ENCODE assay signal across 8 cellular contexts in the genomic region with DNA sequence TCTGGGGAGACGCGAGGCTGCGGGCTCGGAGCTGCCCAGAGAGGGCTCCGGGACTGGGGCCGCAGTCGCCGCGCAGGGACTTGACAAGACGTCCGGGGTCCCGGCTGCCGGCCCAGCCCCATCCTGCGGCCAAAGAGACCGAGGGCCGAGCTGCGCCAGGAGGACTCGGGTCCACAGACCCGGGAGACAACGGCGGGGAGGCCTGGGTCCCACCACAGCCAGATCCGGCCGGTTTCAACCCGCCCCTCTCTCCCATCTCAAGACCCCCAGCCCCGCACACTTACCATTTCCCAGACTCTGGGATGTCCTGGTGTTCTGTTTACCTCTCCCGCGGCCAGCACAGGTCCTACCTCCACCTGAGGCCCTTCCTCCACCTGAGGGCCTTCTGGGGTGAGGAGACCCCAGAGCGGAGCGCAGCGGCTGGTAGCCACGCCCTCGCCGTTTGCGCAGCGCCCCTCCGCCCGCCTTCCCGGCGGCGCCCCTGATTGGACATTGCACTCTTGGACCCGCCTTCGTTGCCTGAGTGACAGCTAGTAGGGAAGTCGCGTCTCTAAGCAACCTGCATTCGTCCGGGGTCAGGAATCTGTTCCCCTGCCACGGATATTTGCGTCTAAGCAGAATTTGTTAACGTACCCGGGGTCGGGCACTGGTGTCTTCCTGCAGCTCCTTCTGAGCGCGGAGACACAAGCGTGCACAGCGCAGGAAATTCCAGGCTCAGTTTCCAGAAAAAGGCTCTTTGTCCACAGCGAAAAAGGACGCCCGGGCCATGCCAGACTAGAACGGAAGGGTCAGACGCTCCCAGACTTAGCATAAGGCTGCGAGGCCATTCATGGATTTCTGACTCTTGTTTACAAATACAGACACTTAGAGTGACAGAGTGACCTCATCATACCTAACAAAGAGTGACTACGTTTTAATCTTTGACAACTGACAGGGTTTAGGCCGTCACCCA. TPM values are rescaled to one million over a fixed set of nuclear protein-coding genes. Genes with fewer than 3 reads are reported as not detected.
A peak's percentile ranks its signal among the peaks of the same experiment; 100 is the strongest.
DNase-seq lines count a peak whose midpoint lies in the region; ATAC-seq, FAIRE-seq and TF ChIP-seq lines count a peak whose summit lies in the region.

A gene (minus strand): TSS at position 446 of the 952 bp plus-strand sequence. CDS start 159 bp downstream, at position 287.

- TF ChIP-seq POLR2A in H54 (IDR thresholded peaks at IDR 0.05; ENCODE audit: low read depth, low read length) (peak; percentile 75), ovary (IDR thresholded peaks at IDR 0.05) (peak; percentile 53)

- no peak for FAIRE-seq in H54 (lab: Jason Lieb, UNC)

- DNase-seq in G401 (ENCODE audit: low spot score), result peak; percentile 96
- DNase-seq in H54 (ENCODE audit: insufficient read length, low spot score), result peak; percentile 78
- peak; percentile 94 for DNase-seq in NAMALWA (ENCODE audit: low spot score)
- DNase-seq in SKM-1 treated with dmso at 0.1 percent for 144 hours (lab: John Stamatoyannopoulos, UW; ENCODE audit: unreplicated experiment), result peak; percentile 80
- peak; percentile 70 for DNase-seq in activated naive CD8-positive, alpha-beta T cell treated with anti-CD3 and anti-CD28 coated beads, Interleukin-2, amount 50 U/mL, for 16 hours (ENCODE audit: low read depth, low spot score)
- DNase-seq in Right ventricle myocardium superior, result peak; percentile 94
- DNase-seq in ovary, result peak; percentile 89 to 95 (median 94)

- TF ChIP-seq EP300 in ovary (IDR thresholded peaks at IDR 0.05), result no peak

- H3K36me3 ChIP-seq in ovary, result no peaks in the 10 kb centered on the region
- H3K36me3 ChIP-seq in thymus (ENCODE audit: control insufficient read depth, insufficient read depth), result no peaks in the 10 kb centered on the region

- 1 to 2% (median 1%) methylated on average over 55 to 63 of the region's 63 CpGs for WGBS in ovary, 3 donors
- WGBS in thymus, result 1% methylated on average over 63 of the region's 63 CpGs

- in situ Hi-C loops in G401 (cut with HindIII; ENCODE audit: low sequenced_read_pairs), result no loop called here

- peak within 1 kb of the TSS; percentile 92 for H3K4me3 ChIP-seq in ovary
- H3K4me3 ChIP-seq in thymus (ENCODE audit: low read length), result peak within 1 kb of the TSS; percentile 98

- no peak for TF ChIP-seq CTCF in ovary (IDR thresholded peaks at IDR 0.05)

- no peaks in the 10 kb centered on the region for H3K9me3 ChIP-seq in ovary
- no peaks in the 10 kb centered on the region for H3K9me3 ChIP-seq in thymus (ENCODE audit: control insufficient read depth)

- H3K27me3 ChIP-seq in ovary (no peaks in the 10 kb centered on the region), thymus (ENCODE audit: control insufficient read depth, insufficient read depth) (no peaks in the 10 kb centered on the region)

- peak; percentile 100 for ATAC-seq in Right ventricle myocardium superior (ENCODE audit: poor library complexity)

- intact Hi-C loops in Right ventricle myocardium superior (cut with DNase I), result no loop called here
- intact Hi-C loops in ovary (cut with DNase I), result no loop called here

- H3K27ac ChIP-seq in ovary, result peak within 1 kb of the TSS; percentile 36 to 57
- H3K27ac ChIP-seq in thymus (ENCODE audit: low read depth), result peak within 1 kb of the TSS; percentile 76

- H3K4me1 ChIP-seq in ovary (ENCODE audit: insufficient read depth) (peaks cover 2% of the 10 kb centered on the region), thymus (ENCODE audit: control insufficient read depth, insufficient read depth, low read length) (peaks cover 17% of the 10 kb centered on the region)

RNA-seq across cellular contexts. Expression of the gene that starts here (rescaled TPM):
- 6.2 and 7.6 TPM in 2 replicates for total RNA-seq in G401 (2014; rRNA removed; shearing (Covaris generic))
- total RNA-seq in Right ventricle myocardium superior (1.4 TPM), ovary (1 to 10 TPM; 3.9 to 9.7 (median 7.6) TPM)
- polyA plus RNA-seq in ovary (1 to 10 TPM; 2.5 to 3.0 TPM), thymus (2.2 TPM)

Comparison
In these comparisons a context has a peak if more than half of its experiments do, and no peak if none do; other contexts are left out.
1. Peak in every context shown above with its lines: DNase-seq, ATAC-seq, H3K4me3 ChIP-seq and H3K27ac ChIP-seq.